ENCODE assay signal across 19 cellular contexts in genomic region chr17:80339731-80340456, GRCh38.
DNase-seq lines count a peak whose midpoint lies in the region; ATAC-seq, FAIRE-seq and TF ChIP-seq lines count a peak whose summit lies in the region.
"Had no signal": no experiment of that assay in that cellular context is flagged by ENCODE, and none has a peak within 500 bp of the region (broad histone marks: within the 10 kb centered on the region; RNA-seq: fewer than 3 reads in every experiment).

No MANE protein-coding gene starts in this region.

- no peak for TF ChIP-seq EP300 in K562 (IDR thresholded peaks at IDR 0.05; ENCODE audit: low read length)
- TF ChIP-seq EP300 in sigmoid colon (IDR thresholded peaks at IDR 0.05): no peak

- H4K8ac ChIP-seq in IMR-90 (ENCODE audit: low read depth in 2 of 2, low read length in 2 of 2): no peak overlapping the region

- H4K91ac ChIP-seq in IMR-90 (ENCODE audit: insufficient read depth, low read depth, low read length): no peak overlapping the region

- TF ChIP-seq CTCF in IMR-90 (conservative IDR thresholded peaks at IDR 0.05; ENCODE audit: low read depth, low read length): no peak
- no peak for TF ChIP-seq CTCF in K562 (IDR thresholded peaks at IDR 0.05 in 2 of 3, conservative IDR thresholded peaks at IDR 0.05 in 1 of 3; ENCODE audit: insufficient read depth in 2 of 3, low read depth in 1 of 3, low read length in 3 of 3)
- no peak for TF ChIP-seq CTCF in sigmoid colon (IDR thresholded peaks at IDR 0.05)
- no peak for TF ChIP-seq CTCF in D721Med (IDR thresholded peaks at IDR 0.05; ENCODE audit: insufficient read depth, missing control alignments)

- no peak for TF ChIP-seq POLR2A in IMR-90 (IDR thresholded peaks at IDR 0.05; ENCODE audit: low read depth, low read length)
- TF ChIP-seq POLR2A in K562 (conservative IDR thresholded peaks at IDR 0.05): no peak
- TF ChIP-seq POLR2A in sigmoid colon (IDR thresholded peaks at IDR 0.05): no peak
- TF ChIP-seq POLR2A in GM12891 (IDR thresholded peaks at IDR 0.05; ENCODE audit: low read depth, low read length): no peak

- no peak overlapping the region for H2BK5ac ChIP-seq in IMR-90 (ENCODE audit: low read depth, low read length, poor library complexity, severe bottlenecking)

- H3K4me2 ChIP-seq in IMR-90 (ENCODE audit: low read depth, low read length) (no peak overlapping the region), K562 (ENCODE audit: insufficient read depth, low read length) (no peak overlapping the region)

- H4K5ac ChIP-seq in IMR-90 (ENCODE audit: low read depth, low read length): no peak overlapping the region

- no peak overlapping the region for H2BK20ac ChIP-seq in IMR-90 (ENCODE audit: low read depth, low read length)

- FAIRE-seq in K562 (lab: Jason Lieb, UNC): no peak
- FAIRE-seq in GM12891 (lab: Jason Lieb, UNC): no peak
- no peak for FAIRE-seq in D721Med (lab: Jason Lieb, UNC)
- FAIRE-seq: GM19239, H54 had no signal

- H3K23ac ChIP-seq in IMR-90 (ENCODE audit: low read depth, low read length): no peak overlapping the region

- H3K4me3 ChIP-seq in IMR-90 (ENCODE audit: insufficient read depth, low read depth, low read length) (no peak overlapping the region), K562 (no peak overlapping the region), sigmoid colon (no peak overlapping the region)
- H3K4me3 ChIP-seq: MG63 had no signal

- H3K4ac ChIP-seq in IMR-90 (ENCODE audit: low read depth, low read length): no peak overlapping the region

- no peaks in the 10 kb centered on the region for H3K79me2 ChIP-seq in K562 (ENCODE audit: control insufficient read depth, insufficient read depth, low read length)

- 96% methylated on average over 15 of the region's 36 CpGs; no CpG with 5 or more reads in 1 of the 2 experiments for WGBS in IMR-90 (ENCODE audit: extremely low coverage in 2 of 2, insufficient read length in 1 of 2), 2 experiments
- 83% methylated on average over 31 of the region's 36 CpGs for WGBS in K562 (ENCODE audit: insufficient coverage, low coverage, missing lambda C conversion rate)
- WGBS in sigmoid colon, 2 donors: 96 to 97% methylated on average over 36 of the region's 36 CpGs

- H3K27ac ChIP-seq in IMR-90 (ENCODE audit: insufficient read depth, low read length) (no peak overlapping the region), K562 (ENCODE audit: extremely low read depth, low read depth, low read length) (no peak overlapping the region), sigmoid colon (no peak overlapping the region)

- no peak overlapping the region for H2BK15ac ChIP-seq in IMR-90 (ENCODE audit: low read depth, low read length)

- H2AFZ ChIP-seq in IMR-90 (replicated peaks; ENCODE audit: low read length, poor library complexity) (no peak overlapping the region), K562 (ENCODE audit: low read depth, low read length) (no peak overlapping the region)

- BruUV-seq in IMR-90 (replicated peaks; lab: Mats Ljungman, UMichigan) (TSS peak; percentile 92), K562 (replicated peaks; lab: Mats Ljungman, UMichigan) (no TSS peak)

- peaks cover 0 to 5% of the 10 kb centered on the region in 2 experiments; a peak in 2 of 4 replicates for H3K79me1 ChIP-seq in IMR-90 (ENCODE audit: low read depth in 1 of 2, low read length in 2 of 2)

- dilution Hi-C loops in IMR-90 (cut with HindIII; ENCODE audit: low sequenced_read_pairs, unreplicated experiment): no loop called here

- no peaks in the 10 kb centered on the region for H3K27me3 ChIP-seq in IMR-90 (ENCODE audit: control insufficient read depth, insufficient read depth, low read length)
- H3K27me3 ChIP-seq in K562 (ENCODE audit: control insufficient read depth in 2 of 2, insufficient read depth in 2 of 2, low read length in 2 of 2): no peaks in the 10 kb centered on the region
- no peaks in the 10 kb centered on the region for H3K27me3 ChIP-seq in sigmoid colon
- H3K27me3 ChIP-seq: MG63 had no signal

- H4K20me1 ChIP-seq in IMR-90 (ENCODE audit: insufficient read depth, low read length) (no peaks in the 10 kb centered on the region), K562 (replicated peaks; ENCODE audit: control insufficient read depth, insufficient read depth, low read length) (no peaks in the 10 kb centered on the region)

- H2AK5ac ChIP-seq in IMR-90 (ENCODE audit: low read depth, low read length): no peak overlapping the region

- ATAC-seq in IMR-90 (ENCODE audit: low read depth): no peak
- ATAC-seq in K562: no peak

- no peak overlapping the region for H3K18ac ChIP-seq in IMR-90 (ENCODE audit: low read depth, low read length)

- H3K9ac ChIP-seq in IMR-90 (ENCODE audit: low read depth, low read length): no peak overlapping the region
- no peak overlapping the region for H3K9ac ChIP-seq in K562 (ENCODE audit: insufficient read depth in 1 of 2, low read depth in 2 of 2, low read length in 2 of 2)

- H3K56ac ChIP-seq in IMR-90 (ENCODE audit: extremely low read depth, insufficient read depth, low read length): no peak overlapping the region

- no peak overlapping the region for H2BK120ac ChIP-seq in IMR-90 (ENCODE audit: low read depth, low read length)

- intact Hi-C loops in IMR-90 (cut with micrococcal nuclease): no loop called here
- intact Hi-C loops in K562 (cut with micrococcal nuclease): no loop called here
- intact Hi-C loops in sigmoid colon (cut with DNase I): no loop called here

- H3K36me3 ChIP-seq in IMR-90 (ENCODE audit: control insufficient read depth, insufficient read depth, low read length) (peaks cover 70% of the 10 kb centered on the region), K562 (ENCODE audit: control insufficient read depth, insufficient read depth, low read length) (peaks cover 73% of the 10 kb centered on the region; the same call in 2 of the 3 replicates), sigmoid colon (peaks cover 27 to 97% (median 76%) of the 10 kb centered on the region in 4 donors)

- TF ChIP-seq RAD21 in IMR-90 (IDR thresholded peaks at IDR 0.05; ENCODE audit: low read length) (no peak), K562 (CRISPR knock-in tag; conservative IDR thresholded peaks at IDR 0.05 in 1 of 2, IDR thresholded peaks at IDR 0.05 in 1 of 2) (no peak)

- 0 out of 2 replicates have a peak, but pooled peaks cover 3% of the 10 kb centered on the region for H3K9me1 ChIP-seq in IMR-90 (ENCODE audit: insufficient read depth, low read length)
- no peaks in the 10 kb centered on the region for H3K9me1 ChIP-seq in K562 (ENCODE audit: control insufficient read depth, insufficient read depth, low read length)

- in situ Hi-C loops in IMR-90 (cut with MboI; ENCODE audit: low sequenced_read_pairs) (no loop called here), K562 (cut with MboI) (no loop called here)

- no peaks in the 10 kb centered on the region for H3K9me3 ChIP-seq in IMR-90 (ENCODE audit: control insufficient read depth, insufficient read depth, low read length)
- H3K9me3 ChIP-seq in K562 (replicated peaks; ENCODE audit: control insufficient read depth, insufficient read depth, low read depth, low read length): no peaks in the 10 kb centered on the region
- no peaks in the 10 kb centered on the region for H3K9me3 ChIP-seq in sigmoid colon
- H3K9me3 ChIP-seq: MG63 had no signal

- no peak overlapping the region for H2AK9ac ChIP-seq in IMR-90 (replicated peaks; ENCODE audit: low read depth, low read length, poor library complexity)

- DNase-seq in activated effector memory CD4-positive, alpha-beta T cell treated with anti-CD3 and anti-CD28 coated beads, Interleukin-2, amount 50 U/mL, for 16 hours: peak; percentile 62
- DNase-seq in activated effector memory CD4-positive, alpha-beta T cell treated with Interleukin-2 at 50 U/mL for 16 hours: no peak
- DNase-seq in IMR-90 (no peak), K562 (ENCODE audit: extremely low read depth in 1 of 4, low spot score in 3 of 4) (no peak), sigmoid colon (peak; percentile 62), GM12891 (ENCODE audit: insufficient read length, low spot score) (no peak), Kasumi-1 (lab: John Stamatoyannopoulos, UW) (no peak), D721Med (ENCODE audit: insufficient read length, low spot score) (no peak)
- DNase-seq: C1 segment of cervical spinal cord, DMS 273 treated with DMSO at 0.1 percent for 48 hours, GF-D8, HFFc6, MG63, NCI-H1092 treated with DMSO at 0.1 percent for 48 hours, NCI-H1694, NCI-H510A treated with DMSO at 0.1 percent for 48 hours, SHP77 treated with DMSO at 0.1 percent for 48 hours had no signal

- no peaks in the 10 kb centered on the region for H3K4me1 ChIP-seq in IMR-90 (ENCODE audit: control insufficient read depth, insufficient read depth, low read length)
- H3K4me1 ChIP-seq in K562 (replicated peaks in 1 of 2; ENCODE audit: control insufficient read depth in 2 of 2, insufficient read depth in 2 of 2, low read length in 2 of 2): no peaks in the 10 kb centered on the region; a peak in 1 of 5 replicates
- no peaks in the 10 kb centered on the region for H3K4me1 ChIP-seq in sigmoid colon

- no peak overlapping the region for H3K14ac ChIP-seq in IMR-90 (replicated peaks; ENCODE audit: low read depth, low read length)

- CTCF ChIA-PET in IMR-90 (lab: Yijun Ruan, JAX) (no interaction called here), K562 (lab: Yijun Ruan, JAX; ENCODE audit: low intra/inter-chr PET ratio) (no interaction called here)

- POLR2A ChIA-PET in IMR-90 (lab: Charles Lee; ENCODE audit: unreplicated experiment): no interaction called here
- POLR2A ChIA-PET in K562 (lab: Yijun Ruan, JAX): interaction anchor here (0.6 to 0.7 kb wide), 2 partner anchors 14 to 46 kb away, joined by 3 to 4 read pairs; no protein-coding TSS in a partner anchor

TF ChIP-seq in K562, 482 proteins besides CTCF, POLR2A, EP300 and RAD21:
- 0 out of 2 replicates have a peak, but pooled peaks have one; percentile 17 for TF ChIP-seq POLR2G (IDR thresholded peaks at IDR 0.05; ENCODE audit: low read depth, low read length)
- no peak for TF ChIP-seq TCFL5 (CRISPR knock-in tag; conservative IDR thresholded peaks at IDR 0.05)
TF ChIP-seq in K562: peak in this region for 1.

TF ChIP-seq in GM12891, 5 proteins besides CTCF, POLR2A, EP300 and RAD21:
- TF ChIP-seq SPI1 (IDR thresholded peaks at IDR 0.05; ENCODE audit: low read depth, low read length): no peak
- TF ChIP-seq TAF1 (IDR thresholded peaks at IDR 0.05; ENCODE audit: low read depth, low read length): no peak
- no peak for TF ChIP-seq PAX5 (IDR thresholded peaks at IDR 0.05; ENCODE audit: insufficient read depth, low read length, severe bottlenecking)
- TF ChIP-seq POU2F2 (IDR thresholded peaks at IDR 0.05; ENCODE audit: low read depth, low read length): no peak
- TF ChIP-seq POLR2AphosphoS5 (IDR thresholded peaks at IDR 0.05; ENCODE audit: low read depth, low read length): no peak

Comparison
In these comparisons a context has a peak if more than half of its experiments do, and no peak if none do; other contexts are left out.
1. DNase-seq: peak in activated effector memory CD4-positive, alpha-beta T cell treated with anti-CD3 and anti-CD28 coated beads, Interleukin-2, amount 50 U/mL, for 16 hours (single experiment) and sigmoid colon (single experiment); none in activated effector memory CD4-positive, alpha-beta T cell treated with Interleukin-2 at 50 U/mL for 16 hours (single experiment), IMR-90 (single experiment), K562 (0 of 4), GM12891 (single experiment), Kasumi-1 (0 of 2) and D721Med (single experiment).